Comparison of ENCODE assay signal across 1 cellular context in the genomic region with DNA sequence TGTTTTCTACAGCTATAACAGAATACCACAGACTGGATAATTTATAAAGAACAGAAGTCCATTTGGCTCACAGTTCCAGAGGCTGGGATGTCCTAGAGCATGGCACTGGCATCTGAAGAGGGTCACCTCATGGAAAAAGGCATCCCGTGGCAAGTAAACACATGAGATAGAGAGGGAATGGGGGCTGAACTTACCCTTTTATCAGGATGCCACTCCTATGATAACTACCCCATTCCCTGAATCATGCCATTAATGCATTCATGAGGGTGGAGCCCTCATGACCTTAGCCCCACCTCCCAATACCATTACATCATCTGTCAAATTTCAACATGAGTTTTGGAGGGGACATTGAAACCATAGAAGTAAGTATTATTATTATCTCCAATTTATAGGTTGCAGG.
TF ChIP-seq lines count a peak whose summit lies in the region.

No MANE protein-coding gene starts in this region.

TF ChIP-seq in HepG2, 621 proteins besides CTCF, POLR2A, EP300 and RAD21 (continued from another document):
- TF ChIP-seq ZNF570 (CRISPR knock-in tag; IDR thresholded peaks at IDR 0.05; ENCODE audit: borderline replicate concordance): no peak
- no peak for TF ChIP-seq KMT2B (CRISPR knock-in tag; IDR thresholded peaks at IDR 0.05)
- TF ChIP-seq MAFK (conservative IDR thresholded peaks at IDR 0.05 in 1 of 2, IDR thresholded peaks at IDR 0.05 in 1 of 2; ENCODE audit: low read length in 2 of 2): no peak
- TF ChIP-seq NAIF1 (CRISPR knock-in tag; IDR thresholded peaks at IDR 0.05; ENCODE audit: borderline replicate concordance): no peak
- no peak for TF ChIP-seq ZNF776 (CRISPR knock-in tag; IDR thresholded peaks at IDR 0.05)
- TF ChIP-seq ARID4A (CRISPR knock-in tag; IDR thresholded peaks at IDR 0.05; ENCODE audit: borderline replicate concordance): no peak
